In the genomic region with DNA sequence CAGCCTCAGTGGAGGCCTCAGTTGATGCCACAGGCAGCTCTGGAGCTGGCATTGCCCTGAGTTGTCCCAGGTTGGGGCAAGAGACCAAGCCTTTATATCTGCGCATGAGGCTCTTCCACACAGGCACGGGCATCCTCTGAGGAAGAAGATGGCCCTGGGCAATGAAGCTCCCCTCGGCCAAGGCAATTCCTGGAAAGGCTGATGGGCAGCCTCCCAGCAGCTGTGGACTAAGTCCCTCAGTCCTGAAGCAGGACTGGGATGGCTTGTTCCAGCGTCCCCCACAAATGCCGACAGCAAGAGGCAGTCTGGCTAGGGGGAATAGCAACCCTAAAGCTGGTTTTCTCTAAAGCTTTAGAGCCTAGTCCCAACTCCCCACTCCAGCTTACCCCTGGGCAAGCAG, we compare ENCODE assay signal across 29 cellular contexts.
"Had no signal": no experiment of that assay in that cellular context is flagged by ENCODE, and none has a peak within 500 bp of the region (broad histone marks: within the 10 kb centered on the region; RNA-seq: fewer than 3 reads in every experiment).

No MANE protein-coding gene starts in this region.

- H3K27ac ChIP-seq: ascending aorta, Peyer's patch, SK-N-MC had no signal

- H3K36me3 ChIP-seq: ascending aorta, Peyer's patch had no signal

- H3K9me3 Mint-ChIP-seq: activated CD4-positive, alpha-beta T cell treated with anti-CD3 and anti-CD28 coated beads, Interleukin-2, amount 10 ng/mL, durations not matched to agents 7 days and 5 days; activated naive CD4-positive, alpha-beta T cell treated with anti-CD3 and anti-CD28 coated beads, Interleukin-2, amount 50 U/mL, for 24 hours; activated naive CD8-positive, alpha-beta T cell treated with anti-CD3 and anti-CD28 coated beads, Interleukin-2, amount 10 ng/mL, durations not matched to agents 7 days and 5 days; activated T-cell treated with anti-CD3 and anti-CD28 coated beads, Interleukin-2, amount 50 U/mL, for 24 hours; activated T-helper 2 cell treated with anti-CD3 and anti-CD28 coated beads, Interferon-gamma antibody, Interleukin-2, Interleukin-4, amounts not matched to agents 10 μg/mL and 5 μg/mL and 100 μg/mL, durations not matched to agents 14 hours and 24 hours and 36 hours had no signal

- ATAC-seq: activated CD4-positive, alpha-beta T cell treated with anti-CD3 and anti-CD28 coated beads for 36 hours; activated CD4-positive, CD25-positive, alpha-beta regulatory T cell treated with anti-CD3 and anti-CD28 coated beads, Interleukin-2, amount 50 U/mL, for 24 hours; activated CD8-positive, alpha-beta T cell treated with anti-CD3 and anti-CD28 coated beads, Interleukin-2, amount 10 ng/mL, durations not matched to agents 7 days and 5 days; PC-3 had no signal

- H3K27me3 ChIP-seq: ascending aorta, Peyer's patch had no signal

- FAIRE-seq: TTC549 had no signal

- H3K4me1 Mint-ChIP-seq: activated CD4-positive, alpha-beta T cell treated with anti-CD3 and anti-CD28 coated beads for 36 hours; activated CD4-positive, alpha-beta T cell treated with anti-CD3 and anti-CD28 coated beads, Interleukin-2, amount 10 ng/mL, durations not matched to agents 7 days and 5 days; activated naive CD4-positive, alpha-beta T cell treated with anti-CD3 and anti-CD28 coated beads, Interleukin-2, amount 50 U/mL, for 24 hours; activated naive CD8-positive, alpha-beta T cell treated with anti-CD3 and anti-CD28 coated beads, Interleukin-2, amount 10 ng/mL, durations not matched to agents 7 days and 5 days had no signal

- H3K36me3 Mint-ChIP-seq: activated naive CD4-positive, alpha-beta T cell treated with anti-CD3 and anti-CD28 coated beads, Interleukin-2, amount 50 U/mL, for 24 hours; activated naive CD8-positive, alpha-beta T cell treated with anti-CD3 and anti-CD28 coated beads, Interleukin-2, amount 10 ng/mL, durations not matched to agents 7 days and 5 days had no signal

- H3K4me3 ChIP-seq: ascending aorta, Peyer's patch, SK-N-MC had no signal

- DNase-seq: activated CD4-positive, alpha-beta T cell treated with anti-CD3 and anti-CD28 coated beads for 36 hours; activated CD4-positive, alpha-beta T cell treated with anti-CD3 and anti-CD28 coated beads, Interleukin-2, amount 10 ng/mL, durations not matched to agents 7 days and 5 days; activated CD4-positive, alpha-beta T cell treated with anti-CD3 and anti-CD28 coated beads, Interleukin-2, amount 50 U/mL, for 48 hours; activated CD8-positive, alpha-beta T cell treated with anti-CD3 and anti-CD28 coated beads, Interleukin-2, amount 10 ng/mL, durations not matched to agents 7 days and 5 days; activated gamma-delta T cell; activated naive CD4-positive, alpha-beta T cell treated with Interleukin-2 at 50 U/mL for 16 hours; activated naive CD8-positive, alpha-beta T cell treated with anti-CD3 and anti-CD28 coated beads, Interleukin-2, amount 10 ng/mL, durations not matched to agents 7 days and 5 days; activated T-cell treated with anti-CD3 and anti-CD28 coated beads, Interleukin-2, amount 50 U/mL, for 24 hours; amygdala; Kasumi-1; KG1; MM.1S; MV-4-11; NCI-H1092; NCI-H1436 treated with DMSO at 0.1 percent for 48 hours; NCI-H1694 treated with DMSO at 0.1 percent for 48 hours; NCI-H2029; NCI-H345; NCI-H524 treated with DMSO at 0.1 percent for 48 hours; PC-3; Peyer's patch; Right ventricle myocardium superior; RPMI8226 had no signal

- H3K9me3 ChIP-seq: ascending aorta, Peyer's patch had no signal

- H3K4me3 Mint-ChIP-seq: activated CD4-positive, alpha-beta T cell treated with anti-CD3 and anti-CD28 coated beads for 36 hours; activated CD4-positive, alpha-beta T cell treated with anti-CD3 and anti-CD28 coated beads, Interleukin-2, amount 10 ng/mL, durations not matched to agents 7 days and 5 days; activated CD8-positive, alpha-beta T cell treated with anti-CD3 and anti-CD28 coated beads, Interleukin-2, amount 10 ng/mL, durations not matched to agents 7 days and 5 days; activated naive CD4-positive, alpha-beta T cell treated with anti-CD3 and anti-CD28 coated beads, Interleukin-2, amount 50 U/mL, for 24 hours; activated naive CD8-positive, alpha-beta T cell treated with anti-CD3 and anti-CD28 coated beads, Interleukin-2, amount 10 ng/mL, durations not matched to agents 7 days and 5 days; activated T-cell treated with anti-CD3 and anti-CD28 coated beads, Interleukin-2, amount 50 U/mL, for 24 hours had no signal

- H3K27ac Mint-ChIP-seq: activated CD4-positive, alpha-beta T cell treated with anti-CD3 and anti-CD28 coated beads for 36 hours; activated CD4-positive, alpha-beta T cell treated with anti-CD3 and anti-CD28 coated beads, Interleukin-2, amount 10 ng/mL, durations not matched to agents 7 days and 5 days; activated CD8-positive, alpha-beta T cell treated with anti-CD3 and anti-CD28 coated beads, Interleukin-2, amount 10 ng/mL, durations not matched to agents 7 days and 5 days; activated naive CD4-positive, alpha-beta T cell treated with anti-CD3 and anti-CD28 coated beads, Interleukin-2, amount 50 U/mL, for 24 hours; activated naive CD8-positive, alpha-beta T cell treated with anti-CD3 and anti-CD28 coated beads, Interleukin-2, amount 10 ng/mL, durations not matched to agents 7 days and 5 days; activated T-helper 2 cell treated with anti-CD3 and anti-CD28 coated beads, Interferon-gamma antibody, Interleukin-2, Interleukin-4, amounts not matched to agents 10 μg/mL and 5 μg/mL and 100 μg/mL, durations not matched to agents 14 hours and 24 hours and 36 hours had no signal

- H3K27me3 Mint-ChIP-seq: activated CD4-positive, alpha-beta T cell treated with anti-CD3 and anti-CD28 coated beads for 36 hours; activated CD4-positive, alpha-beta T cell treated with anti-CD3 and anti-CD28 coated beads, Interleukin-2, amount 10 ng/mL, durations not matched to agents 7 days and 5 days; activated naive CD8-positive, alpha-beta T cell treated with anti-CD3 and anti-CD28 coated beads, Interleukin-2, amount 10 ng/mL, durations not matched to agents 7 days and 5 days; activated T-cell treated with anti-CD3 and anti-CD28 coated beads, Interleukin-2, amount 50 U/mL, for 24 hours had no signal
